Comparison of ENCODE assay signal across 15 cellular contexts in the genomic region with DNA sequence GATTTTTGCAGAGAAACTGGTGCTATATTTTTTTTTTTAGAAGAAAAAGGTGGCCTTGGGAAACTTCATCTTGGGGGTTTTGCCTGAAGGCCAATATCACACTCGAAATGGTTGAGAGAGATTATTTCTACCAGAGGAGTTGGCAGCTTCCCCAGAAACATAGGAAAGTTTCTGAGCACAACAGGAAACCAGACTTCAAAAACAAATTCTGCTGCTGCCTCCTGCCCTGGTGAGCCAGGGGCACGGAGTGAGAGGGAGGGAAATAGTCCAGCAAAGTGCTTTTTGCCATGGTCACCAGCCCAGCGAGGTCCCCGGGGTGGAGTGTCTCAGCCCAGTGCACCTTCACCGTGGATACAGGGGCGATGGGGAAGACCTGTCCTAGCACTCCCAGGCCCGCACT.
DNase-seq lines count a peak whose midpoint lies in the region; ATAC-seq, FAIRE-seq and TF ChIP-seq lines count a peak whose summit lies in the region.
"Had no signal": no experiment of that assay in that cellular context is flagged by ENCODE, and none has a peak within 500 bp of the region (broad histone marks: within the 10 kb centered on the region; RNA-seq: fewer than 3 reads in every experiment).

No MANE protein-coding gene starts in this region.

- H2AK5ac ChIP-seq in H1 (ENCODE audit: low read depth, low read length) = no peak overlapping the region

- in situ Hi-C loops in HepG2 (cut with HindIII; ENCODE audit: extremely low pct_ligation_motif_present, low pct_unique_long_range_greater_than_20kb) = no loop called here

- H3K79me1 ChIP-seq in H1 (ENCODE audit: low read depth, low read length) = no peaks in the 10 kb centered on the region

- no peaks in the 10 kb centered on the region for H3K9me3 ChIP-seq in right lobe of liver
- peaks cover 5% of the 10 kb centered on the region for H3K9me3 ChIP-seq in HepG2 (ENCODE audit: low read length)
- no peaks in the 10 kb centered on the region; a peak in 2 of 4 replicates for H3K9me3 ChIP-seq in H1 (ENCODE audit: insufficient read depth in 2 of 2, low read depth in 1 of 2, low read length in 1 of 2)
- H3K9me3 ChIP-seq in ovary = no peaks in the 10 kb centered on the region

- no peak overlapping the region for H3K23ac ChIP-seq in H1 (ENCODE audit: insufficient read length)

- no peak overlapping the region for H2BK20ac ChIP-seq in H1 (ENCODE audit: low read length)

- 35% methylated on average over 4 of the region's 7 CpGs for WGBS in right lobe of liver (ENCODE audit: insufficient coverage, low coverage, low lambda C conversion rate, missing lambda C conversion rate)
- WGBS in HepG2 (ENCODE audit: low lambda C conversion rate) = under 1% methylated on average over 6 of the region's 7 CpGs
- 91% methylated on average over 7 of the region's 7 CpGs; no CpG with 5 or more reads in 1 of the 2 experiments for WGBS in H1 (ENCODE audit: extremely low coverage in 1 of 2, insufficient coverage in 1 of 2, insufficient read length in 1 of 2, insufficient replicate concordance in 2 of 2, low coverage in 1 of 2, low lambda C conversion rate in 2 of 2, missing lambda C conversion rate in 1 of 2), 2 experiments
- 4 to 29% (median 10%) methylated on average over 7 of the region's 7 CpGs for WGBS in ovary, 3 donors

- H3K18ac ChIP-seq in H1 (ENCODE audit: extremely low read depth, low read length) = no peak overlapping the region

- TF ChIP-seq RAD21 in HepG2 (CRISPR knock-in tag; IDR thresholded peaks at IDR 0.05) (no peak), H1 (IDR thresholded peaks at IDR 0.05 in 1 of 2, conservative IDR thresholded peaks at IDR 0.05 in 1 of 2; ENCODE audit: low read depth in 2 of 2, low read length in 2 of 2) (no peak)

- H2BK120ac ChIP-seq in H1 (replicated peaks; ENCODE audit: low read depth, low read length) = no peak overlapping the region

- no peak overlapping the region for H2BK15ac ChIP-seq in H1 (ENCODE audit: low read length)

- no peak overlapping the region for H3K27ac Mint-ChIP-seq in stimulated activated naive CD8-positive, alpha-beta T cell treated with anti-CD3 and anti-CD28 coated beads, Interleukin-15, amount 100 ng/mL, for 72 hours
- H3K27ac Mint-ChIP-seq: CD4-positive, alpha-beta T cell; HFFc6 had no signal

- no peak overlapping the region for H3K9ac ChIP-seq in HepG2 (ENCODE audit: insufficient read depth, low read depth, low read length)
- no peak overlapping the region for H3K9ac ChIP-seq in H1 (replicated peaks in 1 of 4; ENCODE audit: extremely low read depth in 1 of 4, low read depth in 3 of 4, low read length in 3 of 4)

- H3K14ac ChIP-seq in H1 (ENCODE audit: insufficient read length) = no peak overlapping the region

- TF ChIP-seq POLR2A in right lobe of liver (IDR thresholded peaks at IDR 0.05) = no peak
- no peak for TF ChIP-seq POLR2A in HepG2 (IDR thresholded peaks at IDR 0.05; ENCODE audit: insufficient read depth in 1 of 2, low read depth in 2 of 2, low read length in 2 of 2)
- no peak for TF ChIP-seq POLR2A in H1 (IDR thresholded peaks at IDR 0.05; ENCODE audit: control extremely low read depth in 1 of 2, low read depth in 2 of 2, low read length in 2 of 2)
- TF ChIP-seq POLR2A in ovary (IDR thresholded peaks at IDR 0.05) = no peak

- peaks cover 42% of the 10 kb centered on the region for H3K27me3 Mint-ChIP-seq in stimulated activated naive CD8-positive, alpha-beta T cell treated with anti-CD3 and anti-CD28 coated beads, Interleukin-15, amount 100 ng/mL, for 72 hours

- no peak overlapping the region for H4K91ac ChIP-seq in H1 (replicated peaks; ENCODE audit: insufficient read length, low read length)

- H2BK5ac ChIP-seq in H1 (ENCODE audit: low read depth, low read length) = no peak overlapping the region

- H3K4ac ChIP-seq in H1 (replicated peaks; ENCODE audit: insufficient read length, low read depth, low read length) = no peak overlapping the region

- TF ChIP-seq CTCF in right lobe of liver (IDR thresholded peaks at IDR 0.05) (no peak), HepG2 (CRISPR knock-in tag; IDR thresholded peaks at IDR 0.05) (no peak), H1 (IDR thresholded peaks at IDR 0.05; ENCODE audit: control extremely low read depth in 1 of 3, insufficient read depth in 1 of 3, low read depth in 1 of 3, low read length in 3 of 3) (no peak), ovary (IDR thresholded peaks at IDR 0.05) (no peak)

- DNase-seq in right lobe of liver (no peak), HepG2 (ENCODE audit: low spot score) (no peak), H1 (ENCODE audit: low read depth in 1 of 2, low spot score in 2 of 2) (no peak), ovary (peak; percentile 29 to 56 (median 42)), posterior vena cava (ENCODE audit: low spot score) (no peak)
- no peak for DNase-seq in stimulated activated naive CD8-positive, alpha-beta T cell treated with anti-CD3 and anti-CD28 coated beads, Interleukin-15, amount 100 ng/mL, for 72 hours
- DNase-seq: 8988T; AML-193; CD4-positive, alpha-beta T cell; DMS79; GOT3; HCEC 1CT; HFFc6 had no signal

- no peak overlapping the region for H3K4me3 ChIP-seq in right lobe of liver
- no peak overlapping the region for H3K4me3 ChIP-seq in HepG2 (replicated peaks in 1 of 3; ENCODE audit: insufficient read depth in 1 of 3, low read depth in 2 of 3, low read length in 3 of 3)
- no peak overlapping the region for H3K4me3 ChIP-seq in H1 (ENCODE audit: extremely low read depth in 1 of 4, insufficient read depth in 2 of 4, low read depth in 3 of 4, low read length in 4 of 4)
- H3K4me3 ChIP-seq in ovary = no peak overlapping the region
- H3K4me3 ChIP-seq: GM12878 had no signal

- H3K4me1 ChIP-seq in right lobe of liver (no peaks in the 10 kb centered on the region), HepG2 (ENCODE audit: insufficient read depth, low read length) (no peaks in the 10 kb centered on the region), H1 (replicated peaks in 1 of 4; ENCODE audit: control insufficient read depth in 3 of 4, insufficient read depth in 4 of 4, low read length in 3 of 4) (no peaks in the 10 kb centered on the region), ovary (ENCODE audit: insufficient read depth) (peaks cover 24% of the 10 kb centered on the region)

- no peaks in the 10 kb centered on the region for H3K9me3 Mint-ChIP-seq in stimulated activated naive CD8-positive, alpha-beta T cell treated with anti-CD3 and anti-CD28 coated beads, Interleukin-15, amount 100 ng/mL, for 72 hours
- H3K9me3 Mint-ChIP-seq: CD4-positive, alpha-beta T cell had no signal

- H4K20me1 ChIP-seq in HepG2 (ENCODE audit: insufficient read depth, low read length) (no peaks in the 10 kb centered on the region), H1 (replicated peaks in 1 of 2; ENCODE audit: control insufficient read depth in 1 of 2, insufficient read depth in 2 of 2, low read length in 2 of 2) (no peaks in the 10 kb centered on the region)

- intact Hi-C loops in right lobe of liver (cut with DNase I) (no loop called here), HepG2 (cut with micrococcal nuclease; ENCODE audit: unreplicated experiment) (no loop called here), ovary (cut with DNase I) (no loop called here), posterior vena cava (cut with DNase I) (no loop called here)

- H2AFZ ChIP-seq in HepG2 (ENCODE audit: low read length) (no peak overlapping the region), H1 (ENCODE audit: low read length) (no peak overlapping the region)

- H3K79me2 ChIP-seq in HepG2 (ENCODE audit: insufficient read depth, low read length) = no peaks in the 10 kb centered on the region
- H3K79me2 ChIP-seq in H1 (ENCODE audit: control insufficient read depth in 1 of 2, insufficient read depth in 2 of 2, low read length in 2 of 2) = no peaks in the 10 kb centered on the region

- ATAC-seq in right lobe of liver (peak; percentile 18 to 50 (median 38)), HepG2 (no peak), GM21528 (IDR thresholded peaks at IDR 0.05; ENCODE audit: low FRiP score, unreplicated experiment) (no peak)
- no peak for ATAC-seq in stimulated activated naive CD8-positive, alpha-beta T cell treated with anti-CD3 and anti-CD28 coated beads, Interleukin-15, amount 100 ng/mL, for 72 hours
- ATAC-seq: GM12878 had no signal

- H3K56ac ChIP-seq in H1 (replicated peaks; ENCODE audit: insufficient read length, low read depth, low read length) = no peak overlapping the region

- no peak overlapping the region for H3K27ac ChIP-seq in right lobe of liver
- no peak overlapping the region for H3K27ac ChIP-seq in HepG2 (ENCODE audit: extremely low read length, insufficient read depth, low read length)
- H3K27ac ChIP-seq in H1 (ENCODE audit: low read depth, low read length) = no peak overlapping the region
- H3K27ac ChIP-seq in ovary = peak overlapping the region in 1 of 2 donors; percentile 57

- H4K5ac ChIP-seq in H1 (ENCODE audit: insufficient read length, low read depth, low read length) = no peak overlapping the region

- H3K4me2 ChIP-seq in HepG2 (ENCODE audit: low read depth, low read length) (no peak overlapping the region), H1 (ENCODE audit: insufficient read depth in 1 of 2, low read depth in 2 of 2, low read length in 2 of 2) (no peak overlapping the region)

- POLR2A ChIA-PET in HepG2 (lab: Yijun Ruan, JAX) (no interaction called here), H1 (lab: Charles Lee; ENCODE audit: partially characterized antibody) (no interaction called here)

- no peak overlapping the region for H3K4me3 Mint-ChIP-seq in stimulated activated naive CD8-positive, alpha-beta T cell treated with anti-CD3 and anti-CD28 coated beads, Interleukin-15, amount 100 ng/mL, for 72 hours
- H3K4me3 Mint-ChIP-seq: CD4-positive, alpha-beta T cell; HFFc6 had no signal

- TF ChIP-seq EP300 in HepG2 (IDR thresholded peaks at IDR 0.05; ENCODE audit: low read depth in 2 of 2, low read length in 2 of 2) (no peak), HepG2 (CRISPR knock-in tag; IDR thresholded peaks at IDR 0.05; ENCODE audit: borderline replicate concordance) (no peak), H1 (IDR thresholded peaks at IDR 0.05; ENCODE audit: borderline replicate concordance in 1 of 2, low read depth in 2 of 2, low read length in 2 of 2) (no peak), ovary (IDR thresholded peaks at IDR 0.05) (no peak)

- CTCF ChIA-PET in HepG2 (lab: Yijun Ruan, JAX; ENCODE audit: low intra/inter-chr PET ratio, low total read pairs) (no interaction called here), H1 (lab: Charles Lee; ENCODE audit: partially characterized antibody) (interaction anchor here (1.4 kb wide), 1 partner anchor 14 kb away, joined by 8 read pairs; no protein-coding TSS in a partner anchor)

- FAIRE-seq in HepG2 (lab: Jason Lieb, UNC) (no peak), H1 (lab: Jason Lieb, UNC) (no peak)
- FAIRE-seq: GM12878 had no signal

- BruUV-seq in HepG2 (replicated peaks; lab: Mats Ljungman, UMichigan) = no TSS peak

- H3K36me3 ChIP-seq in right lobe of liver = no peaks in the 10 kb centered on the region
- no peaks in the 10 kb centered on the region for H3K36me3 ChIP-seq in HepG2 (replicated peaks in 1 of 2; ENCODE audit: control insufficient read depth in 1 of 2, insufficient read depth in 2 of 2, low read length in 2 of 2)
- no peaks in the 10 kb centered on the region for H3K36me3 ChIP-seq in H1 (ENCODE audit: control insufficient read depth in 2 of 4, insufficient read depth in 4 of 4, low read length in 3 of 4)
- no peaks in the 10 kb centered on the region for H3K36me3 ChIP-seq in ovary

- peaks cover 4% of the 10 kb centered on the region; the same call in 1 of the 2 replicates for H3K23me2 ChIP-seq in H1 (ENCODE audit: low read depth, low read length)

- H4K8ac ChIP-seq in H1 (ENCODE audit: extremely low read depth, insufficient read depth, low read length) = peak overlapping the region; percentile 36; the same call in 1 of the 2 replicates

- H2BK12ac ChIP-seq in H1 (ENCODE audit: low read depth, low read length) = no peak overlapping the region

- H3K4me1 Mint-ChIP-seq in stimulated activated naive CD8-positive, alpha-beta T cell treated with anti-CD3 and anti-CD28 coated beads, Interleukin-15, amount 100 ng/mL, for 72 hours = no peaks in the 10 kb centered on the region

- H3K27me3 ChIP-seq in right lobe of liver (no peaks in the 10 kb centered on the region), HepG2 (ENCODE audit: control insufficient read depth in 1 of 2, insufficient read depth in 2 of 2, low read length in 2 of 2) (0 out of 5 replicates have a peak, but pooled peaks cover 0 to 2% of the 10 kb centered on the region in 2 experiments), H1 (replicated peaks in 1 of 4; ENCODE audit: control insufficient read depth in 3 of 4, extremely low read depth in 1 of 4, insufficient read depth in 3 of 4, low read length in 3 of 4) (no peaks in the 10 kb centered on the region), ovary (no peaks in the 10 kb centered on the region)

Comparison
In these comparisons a context has a peak if more than half of its experiments do, and no peak if none do; other contexts are left out.
1. ATAC-seq: peak in right lobe of liver (4 of 4); none in HepG2 (single experiment), stimulated activated naive CD8-positive, alpha-beta T cell treated with anti-CD3 and anti-CD28 coated beads, Interleukin-15, amount 100 ng/mL, for 72 hours (single experiment) and GM21528 (single experiment).
2. DNase-seq: peak in ovary (5 of 5); none in right lobe of liver (0 of 3), HepG2 (single experiment), H1 (0 of 2), stimulated activated naive CD8-positive, alpha-beta T cell treated with anti-CD3 and anti-CD28 coated beads, Interleukin-15, amount 100 ng/mL, for 72 hours (0 of 2) and posterior vena cava (single experiment).